ENCODE assay signal across 1 cellular context in genomic region chr3:27535809-27536392, GRCh38.
TF ChIP-seq lines count a peak whose summit lies in the region.

No MANE protein-coding gene starts in this region.

TF ChIP-seq in H1, 55 proteins besides CTCF, POLR2A, EP300 and RAD21:
- TF ChIP-seq NANOG (IDR thresholded peaks at IDR 0.05; ENCODE audit: insufficient read depth, low read depth, low read length, poor library complexity, severe bottlenecking) (no peak), FOSL1 (IDR thresholded peaks at IDR 0.05; ENCODE audit: insufficient read depth, low read depth, low read length) (no peak)
